1 cellular context compared by ENCODE assay signal in the genomic region with DNA sequence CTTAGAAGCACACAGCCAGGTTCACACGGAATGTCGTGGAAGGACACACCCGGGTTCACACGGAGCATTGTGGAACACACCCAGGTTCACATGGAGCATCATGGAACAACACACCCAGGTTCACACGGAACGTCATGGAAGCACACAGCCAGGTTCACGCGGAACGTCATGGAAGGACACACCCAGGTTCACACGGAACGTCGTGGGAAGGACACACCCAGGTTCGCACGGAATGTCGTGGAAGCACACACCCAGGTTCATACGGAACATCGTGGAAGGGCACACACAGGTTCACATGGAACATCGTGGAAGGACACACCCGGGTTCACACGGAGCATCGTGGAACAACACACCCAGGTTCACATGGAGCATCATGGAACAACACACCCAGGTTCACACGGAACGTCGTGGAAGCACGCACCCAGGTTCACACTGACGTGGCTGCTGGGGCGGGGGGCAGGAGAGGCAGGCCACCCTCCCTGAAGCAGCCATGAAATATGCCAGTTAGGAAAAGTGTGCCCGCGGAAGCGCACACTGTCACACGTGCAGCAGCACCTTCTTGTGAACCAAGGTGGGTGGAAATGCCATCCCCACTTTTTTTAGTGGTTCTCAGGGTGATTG.
TF ChIP-seq lines count a peak whose summit lies in the region.

No MANE protein-coding gene starts in this region.

TF ChIP-seq in H1, 55 proteins besides CTCF, POLR2A, EP300 and RAD21 (continued from another document):
- no peak for TF ChIP-seq POU5F1 (IDR thresholded peaks at IDR 0.05; ENCODE audit: low read depth, low read length)
- TF ChIP-seq, protein P1, sequence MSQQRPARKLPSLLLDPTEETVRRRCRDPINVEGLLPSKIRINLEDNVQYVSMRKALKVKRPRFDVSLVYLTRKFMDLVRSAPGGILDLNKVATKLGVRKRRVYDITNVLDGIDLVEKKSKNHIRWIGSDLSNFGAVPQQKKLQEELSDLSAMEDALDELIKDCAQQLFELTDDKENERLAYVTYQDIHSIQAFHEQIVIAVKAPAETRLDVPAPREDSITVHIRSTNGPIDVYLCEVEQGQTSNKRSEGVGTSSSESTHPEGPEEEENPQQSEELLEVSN (IDR thresholded peaks at IDR 0.05) = no peak
- TF ChIP-seq TBP (IDR thresholded peaks at IDR 0.05; ENCODE audit: low read depth, low read length) = no peak
- no peak for TF ChIP-seq BACH1 (IDR thresholded peaks at IDR 0.05; ENCODE audit: low read length)
